Comparison of ENCODE assay signal across 2 cellular contexts in the genomic region with DNA sequence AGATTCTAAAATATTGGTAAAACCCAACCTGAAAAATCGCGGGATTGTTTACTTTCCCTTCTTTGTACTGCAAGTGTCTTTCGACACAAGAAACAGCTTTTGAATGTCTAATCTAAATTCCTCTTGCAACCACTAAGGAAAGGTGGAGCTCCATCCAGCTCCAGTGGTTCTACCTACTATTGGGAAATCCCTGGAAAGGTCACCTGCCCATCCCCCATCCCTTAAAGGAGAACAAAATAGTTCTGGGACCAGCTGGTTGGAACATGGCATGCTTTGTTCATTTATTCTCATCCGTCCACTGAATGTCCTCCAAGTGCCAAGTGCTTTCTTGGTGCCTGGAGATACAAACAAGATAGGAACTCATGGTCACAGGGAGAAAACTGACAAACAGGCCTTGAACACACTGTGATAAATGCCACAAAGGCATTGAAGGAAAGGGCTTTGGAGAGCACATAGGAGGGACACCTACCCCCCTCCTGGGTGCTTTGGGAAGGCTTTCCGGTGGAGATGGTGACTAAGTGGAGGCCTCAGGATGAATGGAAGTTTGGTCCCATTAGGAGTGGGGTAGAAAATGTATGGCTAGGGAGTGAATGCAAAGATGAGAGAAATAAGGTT.
A peak's percentile ranks its signal among the peaks of the same experiment; 100 is the strongest.
TF ChIP-seq lines count a peak whose summit lies in the region.

No MANE protein-coding gene starts in this region.

TF ChIP-seq in H1, 55 proteins besides CTCF, POLR2A, EP300 and RAD21 (continued from another document):
- TF ChIP-seq CEBPB (IDR thresholded peaks at IDR 0.05; ENCODE audit: low read depth, low read length), result peak; percentile 93
TF ChIP-seq in H1: peak in this region for 1.

TF ChIP-seq in neural cell, 6 proteins besides CTCF, POLR2A, EP300 and RAD21:
- TF ChIP-seq POLR2AphosphoS5 (IDR thresholded peaks at IDR 0.05), result no peak
- no peak for TF ChIP-seq SMC3 (conservative IDR thresholded peaks at IDR 0.05; ENCODE audit: poor library complexity)
- TF ChIP-seq TAF1 (IDR thresholded peaks at IDR 0.05; ENCODE audit: low read depth), result no peak
- TF ChIP-seq EZH2 (IDR thresholded peaks at IDR 0.05; ENCODE audit: borderline replicate concordance, insufficient read depth, low read length, poor library complexity, severe bottlenecking), result no peak
- TF ChIP-seq MXI1 (conservative IDR thresholded peaks at IDR 0.05; ENCODE audit: poor library complexity, severe bottlenecking), result no peak
- TF ChIP-seq, protein P1, sequence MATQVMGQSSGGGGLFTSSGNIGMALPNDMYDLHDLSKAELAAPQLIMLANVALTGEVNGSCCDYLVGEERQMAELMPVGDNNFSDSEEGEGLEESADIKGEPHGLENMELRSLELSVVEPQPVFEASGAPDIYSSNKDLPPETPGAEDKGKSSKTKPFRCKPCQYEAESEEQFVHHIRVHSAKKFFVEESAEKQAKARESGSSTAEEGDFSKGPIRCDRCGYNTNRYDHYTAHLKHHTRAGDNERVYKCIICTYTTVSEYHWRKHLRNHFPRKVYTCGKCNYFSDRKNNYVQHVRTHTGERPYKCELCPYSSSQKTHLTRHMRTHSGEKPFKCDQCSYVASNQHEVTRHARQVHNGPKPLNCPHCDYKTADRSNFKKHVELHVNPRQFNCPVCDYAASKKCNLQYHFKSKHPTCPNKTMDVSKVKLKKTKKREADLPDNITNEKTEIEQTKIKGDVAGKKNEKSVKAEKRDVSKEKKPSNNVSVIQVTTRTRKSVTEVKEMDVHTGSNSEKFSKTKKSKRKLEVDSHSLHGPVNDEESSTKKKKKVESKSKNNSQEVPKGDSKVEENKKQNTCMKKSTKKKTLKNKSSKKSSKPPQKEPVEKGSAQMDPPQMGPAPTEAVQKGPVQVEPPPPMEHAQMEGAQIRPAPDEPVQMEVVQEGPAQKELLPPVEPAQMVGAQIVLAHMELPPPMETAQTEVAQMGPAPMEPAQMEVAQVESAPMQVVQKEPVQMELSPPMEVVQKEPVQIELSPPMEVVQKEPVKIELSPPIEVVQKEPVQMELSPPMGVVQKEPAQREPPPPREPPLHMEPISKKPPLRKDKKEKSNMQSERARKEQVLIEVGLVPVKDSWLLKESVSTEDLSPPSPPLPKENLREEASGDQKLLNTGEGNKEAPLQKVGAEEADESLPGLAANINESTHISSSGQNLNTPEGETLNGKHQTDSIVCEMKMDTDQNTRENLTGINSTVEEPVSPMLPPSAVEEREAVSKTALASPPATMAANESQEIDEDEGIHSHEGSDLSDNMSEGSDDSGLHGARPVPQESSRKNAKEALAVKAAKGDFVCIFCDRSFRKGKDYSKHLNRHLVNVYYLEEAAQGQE (IDR thresholded peaks at IDR 0.05; ENCODE audit: borderline replicate concordance), result no peak
